ENCODE assay signal across 12 cellular contexts in the genomic region with DNA sequence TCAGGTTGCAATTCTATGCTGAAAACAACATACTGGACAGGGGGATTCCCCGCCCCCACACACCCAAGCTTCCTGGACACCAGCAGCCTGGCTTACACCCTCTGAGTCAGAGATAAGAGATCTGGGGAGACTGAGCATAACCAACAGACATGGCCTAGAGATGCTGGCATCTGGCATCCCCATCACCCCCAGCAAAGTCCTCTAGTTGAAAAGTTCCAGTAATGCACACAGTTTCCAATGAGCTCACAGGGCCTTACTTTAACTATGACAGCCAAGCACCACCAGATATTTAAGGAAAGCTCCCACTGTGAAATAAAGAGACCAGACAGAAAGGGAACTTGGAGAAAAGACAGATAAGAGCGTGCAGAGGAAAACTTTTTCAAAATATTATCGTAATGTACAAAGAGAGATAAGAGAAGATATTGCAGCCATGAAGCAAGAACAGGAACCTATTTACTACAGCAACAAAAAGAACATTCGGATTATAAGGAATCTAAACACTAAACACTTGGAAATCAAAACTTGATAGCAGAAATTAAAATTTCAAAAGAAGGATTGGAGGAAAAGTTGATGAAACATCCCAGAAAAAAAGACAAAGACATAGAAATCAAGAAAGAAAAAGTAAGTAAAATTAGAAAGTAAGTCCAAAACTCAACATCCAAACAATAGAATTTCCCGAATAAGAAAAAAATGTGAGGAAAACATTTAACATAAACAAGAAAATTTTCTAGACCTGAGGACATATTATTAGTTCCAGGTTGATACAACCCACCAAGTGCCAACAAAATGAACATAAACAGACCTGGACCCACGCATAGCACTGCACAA. TPM values are rescaled to one million over a fixed set of nuclear protein-coding genes. Genes with fewer than 3 reads are reported as not detected.
DNase-seq lines count a peak whose midpoint lies in the region; ATAC-seq and TF ChIP-seq lines count a peak whose summit lies in the region.
"Had no signal": no experiment of that assay in that cellular context is flagged by ENCODE, and none has a peak within 500 bp of the region (broad histone marks: within the 10 kb centered on the region; RNA-seq: fewer than 3 reads in every experiment).

No MANE protein-coding gene starts in this region.

- H3K4me3 ChIP-seq in fibroblast of mammary gland (ENCODE audit: control insufficient read depth, low read depth, low read length) = no peak overlapping the region

- H3K4me1 Mint-ChIP-seq in activated CD4-positive, alpha-beta memory T cell treated with anti-CD3 and anti-CD28 coated beads for 36 hours (ENCODE audit: low read depth) = peaks cover 12% of the 10 kb centered on the region
- no peaks in the 10 kb centered on the region for H3K4me1 Mint-ChIP-seq in type B pancreatic cell (ENCODE audit: unreplicated experiment)

- peaks cover 11% of the 10 kb centered on the region for H3K27me3 Mint-ChIP-seq in activated CD4-positive, alpha-beta memory T cell treated with anti-CD3 and anti-CD28 coated beads for 36 hours
- no peaks in the 10 kb centered on the region for H3K27me3 Mint-ChIP-seq in type B pancreatic cell

- H3K27ac Mint-ChIP-seq in activated CD4-positive, alpha-beta memory T cell treated with anti-CD3 and anti-CD28 coated beads for 36 hours = no peak overlapping the region
- H3K27ac Mint-ChIP-seq in type B pancreatic cell = no peak overlapping the region

- CTCF ChIA-PET in activated CD4-positive, alpha-beta memory T cell treated with anti-CD3 and anti-CD28 coated beads for 36 hours (lab: Charles Lee) = interaction anchor here (0.8 kb wide), 1 partner anchor 92 kb away, joined by 3 read pairs; no protein-coding TSS in a partner anchor

- ATAC-seq in HG02885 (IDR thresholded peaks at IDR 0.05; ENCODE audit: poor library complexity, unreplicated experiment) = no peak

- intact Hi-C loops in activated CD4-positive, alpha-beta memory T cell treated with anti-CD3 and anti-CD28 coated beads for 36 hours (cut with micrococcal nuclease) = loop anchor here (5.0 kb wide), 1 partner anchor 39 kb away; no protein-coding TSS in a partner anchor

- TF ChIP-seq CTCF in fibroblast of mammary gland (conservative IDR thresholded peaks at IDR 0.05; ENCODE audit: control insufficient read depth, insufficient read depth, low read depth, low read length) (no peak), type B pancreatic cell (conservative IDR thresholded peaks at IDR 0.05) (no peak)

- H3K36me3 Mint-ChIP-seq in activated CD4-positive, alpha-beta memory T cell treated with anti-CD3 and anti-CD28 coated beads for 36 hours = no peaks in the 10 kb centered on the region
- no peaks in the 10 kb centered on the region for H3K36me3 Mint-ChIP-seq in type B pancreatic cell

- POLR2A ChIA-PET in activated CD4-positive, alpha-beta memory T cell treated with anti-CD3 and anti-CD28 coated beads for 36 hours (lab: Charles Lee) = no interaction called here

- H3K9me3 Mint-ChIP-seq in activated CD4-positive, alpha-beta memory T cell treated with anti-CD3 and anti-CD28 coated beads for 36 hours = no peaks in the 10 kb centered on the region
- no peaks in the 10 kb centered on the region for H3K9me3 Mint-ChIP-seq in type B pancreatic cell

- H3K4me3 Mint-ChIP-seq in activated CD4-positive, alpha-beta memory T cell treated with anti-CD3 and anti-CD28 coated beads for 36 hours = no peak overlapping the region
- H3K4me3 Mint-ChIP-seq in type B pancreatic cell = no peak overlapping the region

- peak in 2 of 3 experiments; percentile 18 to 35 for DNase-seq in activated CD8-positive, alpha-beta memory T cell treated with anti-CD3 and anti-CD28 coated beads for 48 hours (ENCODE audit: low read depth in 2 of 3, low spot score in 2 of 3)
- DNase-seq in activated CD8-positive, alpha-beta memory T cell treated with anti-CD3 and anti-CD28 coated beads for 24 hours = no peak
- peak; percentile 83 for DNase-seq in activated CD4-positive, alpha-beta memory T cell treated with anti-CD3 and anti-CD28 coated beads for 36 hours
- peak; percentile 28 for DNase-seq in fibroblast of mammary gland (ENCODE audit: low read depth)
- DNase-seq in stimulated activated CD8-positive, alpha-beta memory T cell treated with anti-CD3 and anti-CD28 coated beads, Interleukin-7, amount 100 ng/mL, for 48 hours (ENCODE audit: extremely low read depth in 1 of 2, low read depth in 1 of 2) = peak; percentile 45 to 79
- no peak for DNase-seq in type B pancreatic cell (ENCODE audit: extremely low spot score, unreplicated experiment)
- no peak for DNase-seq in effector CD4-positive, alpha-beta T cell
- DNase-seq: AML-193, amygdala, hypothalamus, NCI-H1105 had no signal

RNA-seq across cellular contexts. Expression of gene ALOX15, which starts 17.2 kb away (rescaled TPM):
- total RNA-seq in activated CD4-positive, alpha-beta memory T cell treated with anti-CD3 and anti-CD28 coated beads for 36 hours = not detected
- total RNA-seq in type B pancreatic cell (ENCODE audit: low replicate concordance) = 2.1 and 4.9 TPM in 2 replicates

RNA-seq across cellular contexts. Expression of gene PELP1, which starts 45.2 kb away (rescaled TPM):
- total RNA-seq in activated CD4-positive, alpha-beta memory T cell treated with anti-CD3 and anti-CD28 coated beads for 36 hours = 100 to 1,000 TPM in 1 of 2 experiments, 10 to 100 TPM in 1; 96.1 to 101 TPM
- 72.7 and 92.9 TPM in 2 replicates for total RNA-seq in type B pancreatic cell (ENCODE audit: low replicate concordance)

RNA-seq across cellular contexts. Expression of gene ARRB2, which starts 51.7 kb away (rescaled TPM):
- 100 to 1,000 TPM; 210 to 226 TPM for total RNA-seq in activated CD4-positive, alpha-beta memory T cell treated with anti-CD3 and anti-CD28 coated beads for 36 hours
- total RNA-seq in type B pancreatic cell (ENCODE audit: low replicate concordance) = 22.9 and 47.4 TPM in 2 replicates

Comparison
In these comparisons a context has a peak if more than half of its experiments do, and no peak if none do; other contexts are left out.
1. DNase-seq: peak in activated CD8-positive, alpha-beta memory T cell treated with anti-CD3 and anti-CD28 coated beads for 48 hours (2 of 3), activated CD4-positive, alpha-beta memory T cell treated with anti-CD3 and anti-CD28 coated beads for 36 hours (single experiment), fibroblast of mammary gland (single experiment) and stimulated activated CD8-positive, alpha-beta memory T cell treated with anti-CD3 and anti-CD28 coated beads, Interleukin-7, amount 100 ng/mL, for 48 hours (2 of 2); none in activated CD8-positive, alpha-beta memory T cell treated with anti-CD3 and anti-CD28 coated beads for 24 hours (single experiment), type B pancreatic cell (single experiment) and effector CD4-positive, alpha-beta T cell (single experiment).